19 cellular contexts compared by ENCODE assay signal in the genomic region with DNA sequence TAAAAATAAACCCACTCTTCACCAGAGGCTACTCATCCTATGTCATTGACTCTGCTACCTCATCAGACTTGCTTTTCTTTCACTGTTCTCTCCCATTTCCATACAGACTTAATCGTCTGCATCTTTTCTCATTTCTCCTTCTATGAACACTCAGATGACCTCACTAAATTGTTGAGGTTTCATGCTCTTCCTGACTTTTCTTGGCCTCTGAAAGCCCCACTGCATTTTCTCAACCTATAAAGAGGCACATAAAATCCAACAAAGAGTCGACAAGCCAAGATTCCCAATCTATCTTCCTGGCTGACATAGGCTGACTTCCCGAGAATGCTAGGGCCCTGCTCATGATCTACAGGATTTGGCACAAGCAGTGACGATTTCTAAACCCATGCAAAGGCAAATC.
DNase-seq lines count a peak whose midpoint lies in the region; ATAC-seq and TF ChIP-seq lines count a peak whose summit lies in the region.
"Had no signal": no experiment of that assay in that cellular context is flagged by ENCODE, and none has a peak within 500 bp of the region (broad histone marks: within the 10 kb centered on the region; RNA-seq: fewer than 3 reads in every experiment).

No MANE protein-coding gene starts in this region.

- peak overlapping the region; percentile 5; the same call in 1 of the 2 replicates for H3K4me3 ChIP-seq in WI38 (ENCODE audit: low read depth, low read length)
- no peak overlapping the region for H3K4me3 ChIP-seq in foreskin fibroblast (ENCODE audit: low read depth in 1 of 2, low read length in 2 of 2)
- H3K4me3 ChIP-seq in smooth muscle cell: no peak overlapping the region
- no peak overlapping the region for H3K4me3 ChIP-seq in hepatocyte
- H3K4me3 ChIP-seq: left ventricle myocardium inferior had no signal

- H2AFZ ChIP-seq in smooth muscle cell (ENCODE audit: low read depth): peak overlapping the region; percentile 12
- no peak overlapping the region for H2AFZ ChIP-seq in hepatocyte
- H2AFZ ChIP-seq: parathyroid adenoma had no signal

- H4K20me1 ChIP-seq in smooth muscle cell (ENCODE audit: low read depth) (no peaks in the 10 kb centered on the region), hepatocyte (ENCODE audit: insufficient read depth, poor library complexity, severe bottlenecking) (no peaks in the 10 kb centered on the region)

- H3K27ac ChIP-seq in smooth muscle cell (ENCODE audit: low read depth) (peak overlapping the region; percentile 79), hepatocyte (no peak overlapping the region)
- H3K27ac ChIP-seq: foreskin keratinocyte, left ventricle myocardium inferior, parathyroid adenoma had no signal

- DNase-seq in GM04503 (ENCODE audit: low read depth) (peak; percentile 75), foreskin fibroblast (peak; percentile 19 to 60), smooth muscle cell (lab: John Stamatoyannopoulos, UW; ENCODE audit: unreplicated experiment) (no peak), NOMO-1 treated with DMSO at 0.1 percent for 48 hours (lab: John Stamatoyannopoulos, UW; ENCODE audit: unreplicated experiment) (no peak), hepatocyte (ENCODE audit: low spot score) (no peak)
- DNase-seq: activated CD4-positive, CD25-positive, alpha-beta regulatory T cell; activated CD8-positive, alpha-beta memory T cell treated with anti-CD3 and anti-CD28 coated beads for 24 hours; cerebellar nuclear complex; effector memory CD4-positive, alpha-beta T cell; foreskin keratinocyte; left ventricle myocardium inferior; NCI-H187; SHP77; stimulated activated CD4-positive, alpha-beta T cell treated with anti-CD3 and anti-CD28 coated beads, Interleukin-4, amount 100 ng/mL, for 4 hours; stimulated activated CD8-positive, alpha-beta memory T cell treated with anti-CD3 and anti-CD28 coated beads, Interleukin-4, amount 100 ng/mL, for 48 hours; T-helper 2 cell had no signal

- TF ChIP-seq CTCF in WI38 (IDR thresholded peaks at IDR 0.05; ENCODE audit: low read depth, low read length) (no peak), foreskin fibroblast (IDR thresholded peaks at IDR 0.05; ENCODE audit: low read depth, low read length) (no peak), smooth muscle cell (IDR thresholded peaks at IDR 0.05; ENCODE audit: borderline replicate concordance, insufficient read depth, poor library complexity, severe bottlenecking) (no peak), hepatocyte (IDR thresholded peaks at IDR 0.05; ENCODE audit: poor library complexity) (no peak)

- peak overlapping the region; percentile 16 for H3K9ac ChIP-seq in smooth muscle cell (ENCODE audit: low read depth)
- H3K9ac ChIP-seq: parathyroid adenoma had no signal

- H3K27me3 ChIP-seq in smooth muscle cell (ENCODE audit: low read depth) (no peaks in the 10 kb centered on the region), hepatocyte (no peaks in the 10 kb centered on the region)
- H3K27me3 ChIP-seq: foreskin keratinocyte had no signal

- WGBS in smooth muscle cell (ENCODE audit: low lambda C conversion rate): 9% methylated on average over 4 of the region's 4 CpGs
- 41% methylated on average over 4 of the region's 4 CpGs for WGBS in hepatocyte (ENCODE audit: low lambda C conversion rate, missing lambda C conversion rate)

- H3K9me2 ChIP-seq in hepatocyte (replicated peaks; ENCODE audit: insufficient read depth): no peaks in the 10 kb centered on the region

- no peaks in the 10 kb centered on the region for H3F3A ChIP-seq in smooth muscle cell (ENCODE audit: low read depth)

- H3K4me2 ChIP-seq in smooth muscle cell (peak overlapping the region; percentile 56), hepatocyte (no peak overlapping the region)

- ATAC-seq in GM18867 (IDR thresholded peaks at IDR 0.05; ENCODE audit: unreplicated experiment): no peak
- ATAC-seq: foreskin keratinocyte had no signal

- H3K4me1 ChIP-seq in smooth muscle cell (ENCODE audit: low read depth) (no peaks in the 10 kb centered on the region), hepatocyte (ENCODE audit: insufficient read depth) (no peaks in the 10 kb centered on the region)
- H3K4me1 ChIP-seq: left ventricle myocardium inferior, parathyroid adenoma had no signal

- H3K9me3 ChIP-seq in smooth muscle cell (replicated peaks; ENCODE audit: low read depth) (no peaks in the 10 kb centered on the region), hepatocyte (ENCODE audit: low read depth) (no peaks in the 10 kb centered on the region)
- H3K9me3 ChIP-seq: left ventricle myocardium inferior had no signal

- H3K79me2 ChIP-seq in smooth muscle cell (ENCODE audit: low read depth) (no peaks in the 10 kb centered on the region), hepatocyte (no peaks in the 10 kb centered on the region)
- H3K79me2 ChIP-seq: parathyroid adenoma had no signal

- no peaks in the 10 kb centered on the region for H3K36me3 ChIP-seq in smooth muscle cell (ENCODE audit: low read depth)
- H3K36me3 ChIP-seq in hepatocyte (replicated peaks; ENCODE audit: insufficient read depth, low read depth): no peaks in the 10 kb centered on the region
- H3K36me3 ChIP-seq: left ventricle myocardium inferior had no signal

Comparison
In these comparisons a context has a peak if more than half of its experiments do, and no peak if none do; other contexts are left out.
1. DNase-seq: peak in GM04503 (single experiment) and foreskin fibroblast (2 of 2); none in smooth muscle cell (single experiment), NOMO-1 treated with DMSO at 0.1 percent for 48 hours (single experiment) and hepatocyte (single experiment).